1 cellular context compared by ENCODE assay signal in genomic region chr2:207768168-207768890, GRCh38.
A peak's percentile ranks its signal among the peaks of the same experiment; 100 is the strongest.
TF ChIP-seq lines count a peak whose summit lies in the region.

No MANE protein-coding gene starts in this region.

TF ChIP-seq in K562, 482 proteins besides CTCF, POLR2A, EP300 and RAD21 (continued from another document):
- TF ChIP-seq, protein P1, sequence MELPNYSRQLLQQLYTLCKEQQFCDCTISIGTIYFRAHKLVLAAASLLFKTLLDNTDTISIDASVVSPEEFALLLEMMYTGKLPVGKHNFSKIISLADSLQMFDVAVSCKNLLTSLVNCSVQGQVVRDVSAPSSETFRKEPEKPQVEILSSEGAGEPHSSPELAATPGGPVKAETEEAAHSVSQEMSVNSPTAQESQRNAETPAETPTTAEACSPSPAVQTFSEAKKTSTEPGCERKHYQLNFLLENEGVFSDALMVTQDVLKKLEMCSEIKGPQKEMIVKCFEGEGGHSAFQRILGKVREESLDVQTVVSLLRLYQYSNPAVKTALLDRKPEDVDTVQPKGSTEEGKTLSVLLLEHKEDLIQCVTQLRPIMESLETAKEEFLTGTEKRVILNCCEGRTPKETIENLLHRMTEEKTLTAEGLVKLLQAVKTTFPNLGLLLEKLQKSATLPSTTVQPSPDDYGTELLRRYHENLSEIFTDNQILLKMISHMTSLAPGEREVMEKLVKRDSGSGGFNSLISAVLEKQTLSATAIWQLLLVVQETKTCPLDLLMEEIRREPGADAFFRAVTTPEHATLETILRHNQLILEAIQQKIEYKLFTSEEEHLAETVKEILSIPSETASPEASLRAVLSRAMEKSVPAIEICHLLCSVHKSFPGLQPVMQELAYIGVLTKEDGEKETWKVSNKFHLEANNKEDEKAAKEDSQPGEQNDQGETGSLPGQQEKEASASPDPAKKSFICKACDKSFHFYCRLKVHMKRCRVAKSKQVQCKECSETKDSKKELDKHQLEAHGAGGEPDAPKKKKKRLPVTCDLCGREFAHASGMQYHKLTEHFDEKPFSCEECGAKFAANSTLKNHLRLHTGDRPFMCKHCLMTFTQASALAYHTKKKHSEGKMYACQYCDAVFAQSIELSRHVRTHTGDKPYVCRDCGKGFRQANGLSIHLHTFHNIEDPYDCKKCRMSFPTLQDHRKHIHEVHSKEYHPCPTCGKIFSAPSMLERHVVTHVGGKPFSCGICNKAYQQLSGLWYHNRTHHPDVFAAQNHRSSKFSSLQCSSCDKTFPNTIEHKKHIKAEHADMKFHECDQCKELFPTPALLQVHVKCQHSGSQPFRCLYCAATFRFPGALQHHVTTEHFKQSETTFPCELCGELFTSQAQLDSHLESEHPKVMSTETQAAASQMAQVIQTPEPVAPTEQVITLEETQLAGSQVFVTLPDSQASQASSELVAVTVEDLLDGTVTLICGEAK (IDR thresholded peaks at IDR 0.05) = no peak
- TF ChIP-seq, protein P1 (CRISPR knock-in tag; IDR thresholded peaks at IDR 0.05) = no peak
- no peak for TF ChIP-seq SMARCA4 (IDR thresholded peaks at IDR 0.05)
- 0 out of 2 replicates have a peak, but pooled peaks have one; percentile 31 for TF ChIP-seq HNRNPL (IDR thresholded peaks at IDR 0.05; ENCODE audit: low read depth, low read length)
- TF ChIP-seq, protein P2, sequence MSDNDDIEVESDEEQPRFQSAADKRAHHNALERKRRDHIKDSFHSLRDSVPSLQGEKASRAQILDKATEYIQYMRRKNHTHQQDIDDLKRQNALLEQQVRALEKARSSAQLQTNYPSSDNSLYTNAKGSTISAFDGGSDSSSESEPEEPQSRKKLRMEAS (CRISPR knock-in tag; IDR thresholded peaks at IDR 0.05) = peak; percentile 32; the same call in 1 of the 2 replicates
- TF ChIP-seq PML (IDR thresholded peaks at IDR 0.05; ENCODE audit: low read length) = no peak
- 0 out of 2 replicates have a peak, but pooled peaks have one; percentile 35 for TF ChIP-seq ARID4B (CRISPR knock-in tag; IDR thresholded peaks at IDR 0.05)
- TF ChIP-seq ZNF780A (CRISPR knock-in tag; IDR thresholded peaks at IDR 0.05) = no peak
- no peak for TF ChIP-seq PHB2 (IDR thresholded peaks at IDR 0.05; ENCODE audit: low read depth)
- TF ChIP-seq HMBOX1 (IDR thresholded peaks at IDR 0.05) = no peak
- TF ChIP-seq ZNF592 (IDR thresholded peaks at IDR 0.05) = 0 out of 2 replicates have a peak, but pooled peaks have one; percentile 34
- TF ChIP-seq XRCC3 (IDR thresholded peaks at IDR 0.05) = no peak
- peak; percentile 73 for TF ChIP-seq RBFOX2 (IDR thresholded peaks at IDR 0.05; ENCODE audit: low read depth, low read length)
- TF ChIP-seq TSC22D4 (tag; IDR thresholded peaks at IDR 0.05) = no peak
